ENCODE assay signal across 1 cellular context in genomic region chr14:31449971-31450610, GRCh38.
TF ChIP-seq lines count a peak whose summit lies in the region.

No MANE protein-coding gene starts in this region.

TF ChIP-seq in GM12878, 131 proteins besides CTCF, POLR2A, EP300 and RAD21:
- TF ChIP-seq POU2F2 (IDR thresholded peaks at IDR 0.05; ENCODE audit: borderline replicate concordance, low read depth, low read length): no peak
- no peak for TF ChIP-seq MYC (IDR thresholded peaks at IDR 0.05; ENCODE audit: insufficient read depth, insufficient read length, insufficient replicate concordance, low read length, severe bottlenecking)
- TF ChIP-seq SMC3 (IDR thresholded peaks at IDR 0.05; ENCODE audit: borderline replicate concordance, low read length): peak; percentile 27; the same call in 1 of the 2 replicates
- no peak for TF ChIP-seq ELK1 (IDR thresholded peaks at IDR 0.05; ENCODE audit: low read depth, low read length)
